22 cellular contexts compared by ENCODE assay signal in genomic region chr12:104115587-104115975, GRCh38. TPM values are rescaled to one million over a fixed set of nuclear protein-coding genes. Genes with fewer than 3 reads are reported as not detected.
DNase-seq lines count a peak whose midpoint lies in the region; ATAC-seq and TF ChIP-seq lines count a peak whose summit lies in the region.
"Had no signal": no experiment of that assay in that cellular context is flagged by ENCODE, and none has a peak within 500 bp of the region (broad histone marks: within the 10 kb centered on the region; RNA-seq: fewer than 3 reads in every experiment).

No MANE protein-coding gene starts in this region.

- H3K9me3 ChIP-seq in CD4-positive, alpha-beta memory T cell (ENCODE audit: control insufficient read depth in 1 of 2, low read length in 2 of 2), result no peaks in the 10 kb centered on the region
- no peaks in the 10 kb centered on the region for H3K9me3 ChIP-seq in naive thymus-derived CD4-positive, alpha-beta T cell (ENCODE audit: control insufficient read depth in 2 of 3, low read length in 3 of 3)
- no peaks in the 10 kb centered on the region for H3K9me3 ChIP-seq in colonic mucosa
- H3K9me3 ChIP-seq: BLaER1 treated with 17β-estradiol and CSF1 and Interleukin-3, amounts not matched to agents 10 nM and 100 nM had no signal

- CTCF ChIA-PET in CD4-positive, alpha-beta memory T cell (lab: Charles Lee; ENCODE audit: partially characterized antibody), result no interaction called here
- CTCF ChIA-PET in naive thymus-derived CD4-positive, alpha-beta T cell (lab: Charles Lee), result no interaction called here

- intact Hi-C loops in CD4-positive, alpha-beta memory T cell (cut with micrococcal nuclease), result no loop called here
- intact Hi-C loops in naive thymus-derived CD4-positive, alpha-beta T cell (cut with micrococcal nuclease), result no loop called here
- intact Hi-C loops in colonic mucosa (cut with DNase I), result no loop called here

- POLR2A ChIA-PET in CD4-positive, alpha-beta memory T cell (lab: Charles Lee; ENCODE audit: partially characterized antibody), result interaction anchor here (1.8 kb wide), 1 partner anchor 23 kb away, joined by 5 read pairs; the partner anchor contains the start of gene NFYB
- POLR2A ChIA-PET in naive thymus-derived CD4-positive, alpha-beta T cell (lab: Charles Lee), result interaction anchor here (0.5 kb wide), 1 partner anchor 10 kb away, joined by 5 read pairs; no protein-coding TSS in a partner anchor

- H3K36me3 Mint-ChIP-seq in CD4-positive, alpha-beta memory T cell, result peaks cover 7 to 37% of the 10 kb centered on the region in 2 donors
- peaks cover 25% of the 10 kb centered on the region for H3K36me3 Mint-ChIP-seq in brain
- peaks cover 0 to 18% (median 5%) of the 10 kb centered on the region in 5 donors for H3K36me3 Mint-ChIP-seq in naive thymus-derived CD4-positive, alpha-beta T cell

- H3K4me3 Mint-ChIP-seq in CD4-positive, alpha-beta memory T cell, result no peak overlapping the region
- H3K4me3 Mint-ChIP-seq in brain, result peak overlapping the region in 2 of 5 experiments; percentile 38 to 63
- no peak overlapping the region for H3K4me3 Mint-ChIP-seq in naive thymus-derived CD4-positive, alpha-beta T cell
- H3K4me3 Mint-ChIP-seq: activated CD4-positive, alpha-beta T cell treated with anti-CD3 and anti-CD28 coated beads, Interleukin-2, amount 10 ng/mL, durations not matched to agents 7 days and 5 days had no signal

- no peak overlapping the region for H3K4me3 ChIP-seq in CD4-positive, alpha-beta memory T cell (ENCODE audit: low read length in 2 of 2)
- no peak overlapping the region for H3K4me3 ChIP-seq in naive thymus-derived CD4-positive, alpha-beta T cell (ENCODE audit: low read length)
- H3K4me3 ChIP-seq in colonic mucosa, result no peak overlapping the region
- H3K4me3 ChIP-seq: BLaER1 treated with 17β-estradiol and CSF1 and Interleukin-3, amounts not matched to agents 10 nM and 100 nM; skin epidermis had no signal

- DNase-seq in CD4-positive, alpha-beta memory T cell, result no peak
- DNase-seq in DMS 273 treated with DMSO at 0.1 percent for 48 hours (lab: John Stamatoyannopoulos, UW), result peak; percentile 50
- DNase-seq in naive thymus-derived CD4-positive, alpha-beta T cell, result no peak
- DNase-seq in activated CD4-positive, CD25-positive, alpha-beta regulatory T cell (lab: John Stamatoyannopoulos, UW), result no peak
- DNase-seq in hepatic stellate cell (ENCODE audit: low spot score), result no peak
- no peak for DNase-seq in colonic mucosa
- DNase-seq: activated CD4-positive, alpha-beta T cell treated with anti-CD3 and anti-CD28 coated beads, Interleukin-2, amount 10 ng/mL, durations not matched to agents 7 days and 5 days; activated T-cell treated with anti-CD3 and anti-CD28 coated beads for 4 hours; DMS53; effector CD4-positive, alpha-beta T cell; foreskin keratinocyte; KBM-7; left colon; NCI-H2081; NCI-H774; stimulated activated CD4-positive, alpha-beta T cell treated with anti-CD3 and anti-CD28 coated beads, Interleukin-4, amount 100 ng/mL, for 4 hours; stimulated activated CD8-positive, alpha-beta memory T cell treated with anti-CD3 and anti-CD28 coated beads, Interleukin-4, amount 100 ng/mL, for 48 hours had no signal

- H3K4me1 ChIP-seq in CD4-positive, alpha-beta memory T cell (ENCODE audit: insufficient read depth, low read length), result no peaks in the 10 kb centered on the region
- H3K4me1 ChIP-seq in naive thymus-derived CD4-positive, alpha-beta T cell (ENCODE audit: control insufficient read depth in 2 of 2, insufficient read depth in 2 of 2, low read length in 2 of 2), result no peaks in the 10 kb centered on the region
- no peaks in the 10 kb centered on the region for H3K4me1 ChIP-seq in colonic mucosa
- H3K4me1 ChIP-seq: BLaER1 treated with 17β-estradiol and CSF1 and Interleukin-3, amounts not matched to agents 10 nM and 100 nM had no signal

- no peak for ATAC-seq in naive thymus-derived CD4-positive, alpha-beta T cell
- ATAC-seq: foreskin keratinocyte had no signal

- H3K27ac ChIP-seq in CD4-positive, alpha-beta memory T cell (ENCODE audit: low read depth, low read length), result no peak overlapping the region
- H3K27ac ChIP-seq in naive thymus-derived CD4-positive, alpha-beta T cell (ENCODE audit: low read depth, low read length), result no peak overlapping the region
- H3K27ac ChIP-seq in colonic mucosa, result no peak overlapping the region
- H3K27ac ChIP-seq: BLaER1 treated with 17β-estradiol and CSF1 and Interleukin-3, amounts not matched to agents 10 nM and 100 nM; foreskin keratinocyte; HL-60; parathyroid adenoma had no signal

- peaks cover 0 to 6% (median 2%) of the 10 kb centered on the region in 4 donors for H3K4me1 Mint-ChIP-seq in CD4-positive, alpha-beta memory T cell
- peaks cover 10% of the 10 kb centered on the region for H3K4me1 Mint-ChIP-seq in brain
- peaks cover 0 to 8% (median 0%) of the 10 kb centered on the region in 7 donors for H3K4me1 Mint-ChIP-seq in naive thymus-derived CD4-positive, alpha-beta T cell
- H3K4me1 Mint-ChIP-seq: activated CD4-positive, alpha-beta T cell treated with anti-CD3 and anti-CD28 coated beads, Interleukin-2, amount 10 ng/mL, durations not matched to agents 7 days and 5 days had no signal

- H3K27ac Mint-ChIP-seq in CD4-positive, alpha-beta memory T cell, result peak overlapping the region in 6 of 7 donors; percentile 1 to 86 (median 34)
- H3K27ac Mint-ChIP-seq in brain, result peak overlapping the region in 4 of 5 experiments; percentile 54 to 95 (median 82)
- peak overlapping the region in 5 of 9 donors; percentile 9 to 91 (median 25) for H3K27ac Mint-ChIP-seq in naive thymus-derived CD4-positive, alpha-beta T cell
- H3K27ac Mint-ChIP-seq: activated CD4-positive, alpha-beta T cell treated with anti-CD3 and anti-CD28 coated beads, Interleukin-2, amount 10 ng/mL, durations not matched to agents 7 days and 5 days had no signal

- no peaks in the 10 kb centered on the region for H3K9me3 Mint-ChIP-seq in CD4-positive, alpha-beta memory T cell
- no peaks in the 10 kb centered on the region for H3K9me3 Mint-ChIP-seq in brain
- H3K9me3 Mint-ChIP-seq in naive thymus-derived CD4-positive, alpha-beta T cell, result no peaks in the 10 kb centered on the region
- H3K9me3 Mint-ChIP-seq: activated CD4-positive, alpha-beta T cell treated with anti-CD3 and anti-CD28 coated beads, Interleukin-2, amount 10 ng/mL, durations not matched to agents 7 days and 5 days had no signal

- peaks cover 10% of the 10 kb centered on the region for H3K36me3 ChIP-seq in CD4-positive, alpha-beta memory T cell (ENCODE audit: insufficient read depth, low read length)
- H3K36me3 ChIP-seq in naive thymus-derived CD4-positive, alpha-beta T cell (ENCODE audit: control insufficient read depth in 2 of 3, insufficient read depth in 3 of 3, low read length in 3 of 3), result peaks cover 0 to 14% (median 6%) of the 10 kb centered on the region in 3 experiments
- H3K36me3 ChIP-seq in colonic mucosa, result no peaks in the 10 kb centered on the region

- no peaks in the 10 kb centered on the region for H3K27me3 ChIP-seq in CD4-positive, alpha-beta memory T cell (ENCODE audit: insufficient read depth, low read length)
- no peaks in the 10 kb centered on the region for H3K27me3 ChIP-seq in naive thymus-derived CD4-positive, alpha-beta T cell (ENCODE audit: control insufficient read depth in 2 of 2, insufficient read depth in 2 of 2, low read length in 2 of 2)
- no peaks in the 10 kb centered on the region for H3K27me3 ChIP-seq in colonic mucosa
- H3K27me3 ChIP-seq: BLaER1 treated with 17β-estradiol and CSF1 and Interleukin-3, amounts not matched to agents 10 nM and 100 nM; foreskin keratinocyte had no signal

- H3K9ac ChIP-seq in colonic mucosa (ENCODE audit: low read depth in 2 of 2, low read length in 2 of 2), result no peak overlapping the region
- H3K9ac ChIP-seq: BLaER1 treated with 17β-estradiol and CSF1 and Interleukin-3, amounts not matched to agents 10 nM and 100 nM; parathyroid adenoma had no signal

- no peaks in the 10 kb centered on the region for H3K27me3 Mint-ChIP-seq in CD4-positive, alpha-beta memory T cell
- H3K27me3 Mint-ChIP-seq in brain, result no peaks in the 10 kb centered on the region
- no peaks in the 10 kb centered on the region for H3K27me3 Mint-ChIP-seq in naive thymus-derived CD4-positive, alpha-beta T cell
- H3K27me3 Mint-ChIP-seq: activated CD4-positive, alpha-beta T cell treated with anti-CD3 and anti-CD28 coated beads, Interleukin-2, amount 10 ng/mL, durations not matched to agents 7 days and 5 days had no signal

- TF ChIP-seq CTCF in brain (conservative IDR thresholded peaks at IDR 0.05), result no peak
- TF ChIP-seq CTCF in colonic mucosa (IDR thresholded peaks at IDR 0.05), result no peak

RNA-seq across cellular contexts. Expression of gene NFYB, which starts 22.4 kb away (rescaled TPM):
- 10 to 100 TPM; 29.9 to 32.5 TPM for total RNA-seq in CD4-positive, alpha-beta memory T cell
- 10 to 100 TPM; 38.7 to 39.0 TPM for polyA plus RNA-seq in CD4-positive, alpha-beta memory T cell
- polyA plus RNA-seq in brain (ENCODE audit: insufficient read depth, low read depth, low replicate concordance), result 24.2 TPM
- total RNA-seq in naive thymus-derived CD4-positive, alpha-beta T cell, result 10 to 100 TPM; 11.6 to 25.9 (median 24.4) TPM
- polyA plus RNA-seq in naive thymus-derived CD4-positive, alpha-beta T cell, result 10 to 100 TPM; 39.1 to 47.0 TPM
- total RNA-seq in colonic mucosa, result 10 to 100 TPM; 15.6 to 19.8 TPM

RNA-seq across cellular contexts. Expression of gene HCFC2, which starts 51.2 kb away (rescaled TPM):
- 10 to 100 TPM; 18.1 to 18.5 TPM for total RNA-seq in CD4-positive, alpha-beta memory T cell
- polyA plus RNA-seq in CD4-positive, alpha-beta memory T cell, result 1 to 10 TPM; 4.1 to 8.8 TPM
- 2.9 TPM for polyA plus RNA-seq in brain (ENCODE audit: insufficient read depth, low read depth, low replicate concordance)
- 10 to 100 TPM; 11.4 to 20.2 (median 16.2) TPM for total RNA-seq in naive thymus-derived CD4-positive, alpha-beta T cell
- 1 to 10 TPM; 6.4 to 7.0 TPM for polyA plus RNA-seq in naive thymus-derived CD4-positive, alpha-beta T cell
- total RNA-seq in colonic mucosa, result 10 to 100 TPM in 1 of 2 donors, 1 to 10 TPM in 1; 7.6 to 11.1 TPM

Comparison
In these comparisons a context has a peak if more than half of its experiments do, and no peak if none do; other contexts are left out.
1. H3K27ac Mint-ChIP-seq: peak in every context shown above with its lines; median percentile 82 in brain; 34 in CD4-positive, alpha-beta memory T cell; 25 in naive thymus-derived CD4-positive, alpha-beta T cell.